8 cellular contexts compared by ENCODE assay signal in genomic region chr6:46325561-46326525, GRCh38.
DNase-seq lines count a peak whose midpoint lies in the region; ATAC-seq, FAIRE-seq and TF ChIP-seq lines count a peak whose summit lies in the region.

No MANE protein-coding gene starts in this region.

- no peaks in the 10 kb centered on the region for H3K36me3 Mint-ChIP-seq in activated T-cell treated with anti-CD3 and anti-CD28 coated beads, Interleukin-2, amount 50 U/mL, for 72 hours (ENCODE audit: insufficient read depth in 2 of 2)

- H3K36me3 ChIP-seq in ACC112 (ENCODE audit: insufficient read depth, low read length) (no peaks in the 10 kb centered on the region), kidney (ENCODE audit: control insufficient read depth in 1 of 2, insufficient read depth in 2 of 2, low read length in 2 of 2) (no peaks in the 10 kb centered on the region), small intestine (ENCODE audit: control insufficient read depth in 2 of 2, insufficient read depth in 2 of 2, low read length in 2 of 2) (no peaks in the 10 kb centered on the region)

- H3K4me1 ChIP-seq in ACC112 (ENCODE audit: control insufficient read depth, insufficient read depth, low read length, unreplicated experiment) (peaks cover 18% of the 10 kb centered on the region), kidney (ENCODE audit: control insufficient read depth in 1 of 2, insufficient read depth in 1 of 2, low read depth in 1 of 2, low read length in 2 of 2) (no peaks in the 10 kb centered on the region), small intestine (ENCODE audit: control insufficient read depth in 2 of 2, insufficient read depth in 1 of 2, low read depth in 1 of 2, low read length in 1 of 2) (no peaks in the 10 kb centered on the region)

- intact Hi-C loops in kidney (cut with DNase I) = no loop called here

- no peak for TF ChIP-seq CTCF in kidney (IDR thresholded peaks at IDR 0.05; ENCODE audit: borderline replicate concordance, extremely low read depth, insufficient read depth)

- H3K4me3 Mint-ChIP-seq in activated T-cell treated with anti-CD3 and anti-CD28 coated beads, Interleukin-2, amount 50 U/mL, for 72 hours = peak overlapping the region in 1 of 2 donors; percentile 68

- H3K27ac ChIP-seq in ACC112 (ENCODE audit: low read depth, low read length) = no peak overlapping the region
- no peak overlapping the region for H3K27ac ChIP-seq in kidney (ENCODE audit: low read depth in 2 of 2, low read length in 2 of 2)
- H3K27ac ChIP-seq in small intestine (ENCODE audit: low read depth in 1 of 2, low read length in 1 of 2) = no peak overlapping the region

- H3K9me3 ChIP-seq in kidney (ENCODE audit: control insufficient read depth in 1 of 2, low read length in 2 of 2) (no peaks in the 10 kb centered on the region), small intestine (ENCODE audit: control insufficient read depth, low read depth) (no peaks in the 10 kb centered on the region)

- H3K4me1 Mint-ChIP-seq in activated T-cell treated with anti-CD3 and anti-CD28 coated beads, Interleukin-2, amount 50 U/mL, for 72 hours (ENCODE audit: low read depth) = peaks cover 31% of the 10 kb centered on the region

- H3K4me3 ChIP-seq in ACC112 (ENCODE audit: low read depth, low read length) (no peak overlapping the region), kidney (ENCODE audit: low read length in 2 of 2) (no peak overlapping the region), small intestine (ENCODE audit: low read depth in 1 of 2, low read length in 2 of 2) (no peak overlapping the region)

- H3K9ac ChIP-seq in kidney (ENCODE audit: low read length in 2 of 2) = no peak overlapping the region

- peaks cover 40% of the 10 kb centered on the region for H3K27me3 Mint-ChIP-seq in activated T-cell treated with anti-CD3 and anti-CD28 coated beads, Interleukin-2, amount 50 U/mL, for 72 hours (ENCODE audit: low read depth)

- H2AFZ ChIP-seq in ACC112 (ENCODE audit: low read length, unreplicated experiment) = peak overlapping the region; percentile 53

- WGBS in small intestine, 3 donors = 69 to 75% (median 70%) methylated on average over 21 of the region's 21 CpGs

- FAIRE-seq in kidney (lab: Jason Lieb, UNC) (no peak), small intestine (lab: Jason Lieb, UNC) (no peak)

- H3K9me3 Mint-ChIP-seq in activated T-cell treated with anti-CD3 and anti-CD28 coated beads, Interleukin-2, amount 50 U/mL, for 72 hours = no peaks in the 10 kb centered on the region

- DNase-seq in HCEC 1CT = peak; percentile 78
- peak; percentile 16 to 39 for DNase-seq in activated T-cell treated with anti-CD3 and anti-CD28 coated beads, Interleukin-2, amount 50 U/mL, for 72 hours
- peak; percentile 55 for DNase-seq in kidney
- DNase-seq in small intestine = no peak
- no peak for DNase-seq in CD1c-positive myeloid dendritic cell (ENCODE audit: extremely low spot score)

- peak; percentile 77 to 81 for ATAC-seq in activated T-cell treated with anti-CD3 and anti-CD28 coated beads, Interleukin-2, amount 50 U/mL, for 72 hours (replicated peaks in 1 of 2)
- ATAC-seq in HG03521 (IDR thresholded peaks at IDR 0.05; ENCODE audit: unreplicated experiment) = no peak
- no peak for ATAC-seq in HG03342 (IDR thresholded peaks at IDR 0.05; ENCODE audit: unreplicated experiment)

- H3K27ac Mint-ChIP-seq in activated T-cell treated with anti-CD3 and anti-CD28 coated beads, Interleukin-2, amount 50 U/mL, for 72 hours = peak overlapping the region; percentile 61

- H3K27me3 ChIP-seq in ACC112 (ENCODE audit: insufficient read depth, low read length) (no peaks in the 10 kb centered on the region), small intestine (ENCODE audit: control insufficient read depth in 2 of 2, insufficient read depth in 2 of 2, low read length in 2 of 2) (no peaks in the 10 kb centered on the region)

- no peaks in the 10 kb centered on the region for H3K79me2 ChIP-seq in ACC112 (ENCODE audit: control insufficient read depth, insufficient read depth, low read length, unreplicated experiment)

Comparison
In these comparisons a context has a peak if more than half of its experiments do, and no peak if none do; other contexts are left out.
1. DNase-seq: peak in HCEC 1CT (single experiment), activated T-cell treated with anti-CD3 and anti-CD28 coated beads, Interleukin-2, amount 50 U/mL, for 72 hours (2 of 2) and kidney (single experiment); none in small intestine (single experiment) and CD1c-positive myeloid dendritic cell (single experiment).
2. ATAC-seq: peak in activated T-cell treated with anti-CD3 and anti-CD28 coated beads, Interleukin-2, amount 50 U/mL, for 72 hours (2 of 2); none in HG03521 (single experiment) and HG03342 (single experiment).